29 cellular contexts compared by ENCODE assay signal in genomic region chr3:163811996-163812395, GRCh38.
"Had no signal": no experiment of that assay in that cellular context is flagged by ENCODE, and none has a peak within 500 bp of the region (broad histone marks: within the 10 kb centered on the region; RNA-seq: fewer than 3 reads in every experiment).

No MANE protein-coding gene starts in this region.

- H2AFZ ChIP-seq: PC-9 had no signal

- H3K36me3 ChIP-seq: adrenal gland, breast epithelium had no signal

- H3K36me3 Mint-ChIP-seq: activated naive CD4-positive, alpha-beta T cell treated with anti-CD3 and anti-CD28 coated beads, Interleukin-2, amount 50 U/mL, for 72 hours had no signal

- H3K4me1 ChIP-seq: adrenal gland, body of pancreas, breast epithelium had no signal

- H3K9me3 ChIP-seq: adrenal gland, body of pancreas had no signal

- H3K4me3 Mint-ChIP-seq: activated CD4-positive, alpha-beta T cell treated with anti-CD3 and anti-CD28 coated beads, Interleukin-2, amount 10 ng/mL, durations not matched to agents 24 days and 14 days; activated CD8-positive, alpha-beta T cell treated with anti-CD3 and anti-CD28 coated beads, Interleukin-2, amount 10 ng/mL, durations not matched to agents 7 days and 5 days; activated naive CD4-positive, alpha-beta T cell treated with anti-CD3 and anti-CD28 coated beads for 36 hours; activated T-cell treated with anti-CD3 and anti-CD28 coated beads, Interleukin-2, amount 50 U/mL, for 24 hours had no signal

- H3K27me3 Mint-ChIP-seq: activated CD4-positive, alpha-beta T cell treated with anti-CD3 and anti-CD28 coated beads, Interleukin-2, amount 10 ng/mL, durations not matched to agents 24 days and 14 days; activated T-cell treated with anti-CD3 and anti-CD28 coated beads, Interleukin-2, amount 50 U/mL, for 24 hours had no signal

- H3K4me1 Mint-ChIP-seq: activated CD4-positive, alpha-beta T cell treated with anti-CD3 and anti-CD28 coated beads, Interleukin-2, amount 10 ng/mL, durations not matched to agents 24 days and 14 days had no signal

- DNase-seq: activated CD4-positive, alpha-beta T cell treated with anti-CD3 and anti-CD28 coated beads, Interleukin-2, amount 10 ng/mL, durations not matched to agents 24 days and 14 days; activated CD4-positive, alpha-beta T cell treated with anti-CD3 and anti-CD28 coated beads, Interleukin-2, amount 50 U/mL, for 4 hours; activated CD8-positive, alpha-beta T cell treated with anti-CD3 and anti-CD28 coated beads, Interleukin-2, amount 10 ng/mL, durations not matched to agents 7 days and 5 days; activated gamma-delta T cell; activated naive CD4-positive, alpha-beta T cell treated with anti-CD3 and anti-CD28 coated beads for 36 hours; activated T-cell treated with anti-CD3 and anti-CD28 coated beads, Interleukin-2, amount 50 U/mL, for 24 hours; adrenal gland; body of pancreas; NCI-H1092 treated with DMSO at 0.1 percent for 48 hours; NCI-H1436; NCI-H1694; NCI-H1930; NCI-H2107; NCI-H2171; NCI-H510A; NCI-H526; NCI-H748 treated with DMSO at 0.1 percent for 48 hours; NK-92 treated with Interleukin-12 subunit alpha and Interleukin-12 subunit beta, amount 100 ng/mL, for 24 hours; PC-9; SIG-M5; SW 1271; T-helper 1 cell; T1000 had no signal

- H3K27me3 ChIP-seq: adrenal gland, body of pancreas, breast epithelium had no signal

- H3K4me2 ChIP-seq: PC-9 had no signal

- H3K27ac Mint-ChIP-seq: activated CD4-positive, alpha-beta T cell treated with anti-CD3 and anti-CD28 coated beads, Interleukin-2, amount 10 ng/mL, durations not matched to agents 24 days and 14 days; activated CD8-positive, alpha-beta T cell treated with anti-CD3 and anti-CD28 coated beads, Interleukin-2, amount 10 ng/mL, durations not matched to agents 7 days and 5 days; activated naive CD4-positive, alpha-beta T cell treated with anti-CD3 and anti-CD28 coated beads for 36 hours; activated naive CD4-positive, alpha-beta T cell treated with anti-CD3 and anti-CD28 coated beads, Interleukin-2, amount 50 U/mL, for 72 hours; activated T-cell treated with anti-CD3 and anti-CD28 coated beads, Interleukin-2, amount 50 U/mL, for 24 hours; activated T-helper 2 cell treated with anti-CD3 and anti-CD28 coated beads, Interferon-gamma antibody, Interleukin-2, Interleukin-4, amounts not matched to agents 10 μg/mL and 5 μg/mL and 100 μg/mL, durations not matched to agents 14 hours and 24 hours and 36 hours had no signal

- H3K27ac ChIP-seq: adrenal gland, body of pancreas, breast epithelium, PC-9, RWPE1 had no signal

- ATAC-seq: activated CD8-positive, alpha-beta T cell treated with anti-CD3 and anti-CD28 coated beads, Interleukin-2, amount 10 ng/mL, durations not matched to agents 7 days and 5 days; activated naive CD4-positive, alpha-beta T cell treated with anti-CD3 and anti-CD28 coated beads, Interleukin-2, amount 50 U/mL, for 72 hours; body of pancreas; K562; Right ventricle myocardium inferior had no signal

- H3K4me3 ChIP-seq: adrenal gland, body of pancreas, breast epithelium, K562, PC-9 had no signal
